In the genomic region with DNA sequence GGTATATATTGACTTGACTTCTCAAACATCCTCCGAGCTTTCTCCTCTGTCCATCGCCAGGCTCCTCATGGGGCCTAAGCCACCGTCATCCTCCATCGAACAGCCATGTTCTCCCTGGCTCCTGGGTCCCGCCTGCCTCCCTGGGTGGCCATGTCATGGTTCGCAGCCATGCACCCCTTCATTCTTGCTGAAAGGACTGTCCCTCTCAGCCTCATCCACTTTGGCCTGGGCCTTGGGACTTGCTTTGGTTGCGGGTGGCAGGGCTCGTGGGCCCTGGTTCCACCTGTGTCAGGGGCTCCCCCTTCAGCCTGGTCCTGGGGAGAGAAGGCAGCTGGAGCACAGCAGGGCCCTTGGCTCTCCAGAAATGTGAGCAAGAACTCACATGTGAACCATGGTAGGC, we compare ENCODE assay signal across 21 cellular contexts.
"Had no signal": no experiment of that assay in that cellular context is flagged by ENCODE, and none has a peak within 500 bp of the region (broad histone marks: within the 10 kb centered on the region; RNA-seq: fewer than 3 reads in every experiment).

No MANE protein-coding gene starts in this region.

- H3K27ac ChIP-seq: SK-N-MC had no signal

- DNase-seq: activated CD4-positive, alpha-beta memory T cell treated with anti-CD3 and anti-CD28 coated beads for 36 hours; activated CD4-positive, alpha-beta T cell treated with anti-CD3 and anti-CD28 coated beads, Interleukin-2, amount 10 ng/mL, durations not matched to agents 7 days and 5 days; activated CD4-positive, CD25-positive, alpha-beta regulatory T cell; activated CD8-positive, alpha-beta memory T cell treated with anti-CD3 and anti-CD28 coated beads for 24 hours; activated effector memory CD4-positive, alpha-beta T cell treated with anti-CD3 and anti-CD28 coated beads, Interleukin-2, amount 50 U/mL, for 16 hours; activated naive CD4-positive, alpha-beta T cell treated with Interleukin-2 at 50 U/mL for 16 hours; activated naive CD8-positive, alpha-beta T cell treated with anti-CD3 and anti-CD28 coated beads for 36 hours; activated T-cell treated with anti-CD3 and anti-CD28 coated beads, Interleukin-2, amount 50 U/mL, for 4 hours; Karpas-422; NCI-H1048; NCI-H1417; NCI-H1930; NCI-H2171; NCI-H2227 treated with DMSO at 0.1 percent for 48 hours; NCI-H446 treated with DMSO at 0.1 percent for 48 hours; NCI-H774; RPMI8226; T-cell had no signal

- H3K4me3 ChIP-seq: K562, SK-N-MC had no signal

- ATAC-seq: activated T-cell treated with anti-CD3 and anti-CD28 coated beads, Interleukin-2, amount 50 U/mL, for 4 hours; K562; Right ventricle myocardium inferior; T-cell had no signal

- H3K27ac Mint-ChIP-seq: activated CD4-positive, alpha-beta memory T cell treated with anti-CD3 and anti-CD28 coated beads for 36 hours; activated CD4-positive, alpha-beta T cell treated with anti-CD3 and anti-CD28 coated beads, Interleukin-2, amount 10 ng/mL, durations not matched to agents 7 days and 5 days; activated naive CD8-positive, alpha-beta T cell treated with anti-CD3 and anti-CD28 coated beads for 36 hours had no signal

- H3K9me3 Mint-ChIP-seq: activated CD4-positive, alpha-beta memory T cell treated with anti-CD3 and anti-CD28 coated beads for 36 hours; activated CD4-positive, alpha-beta T cell treated with anti-CD3 and anti-CD28 coated beads, Interleukin-2, amount 10 ng/mL, durations not matched to agents 7 days and 5 days; activated naive CD8-positive, alpha-beta T cell treated with anti-CD3 and anti-CD28 coated beads for 36 hours; activated T-cell treated with anti-CD3 and anti-CD28 coated beads, Interleukin-2, amount 50 U/mL, for 4 hours; T-cell had no signal

- H3K27me3 Mint-ChIP-seq: activated CD4-positive, alpha-beta memory T cell treated with anti-CD3 and anti-CD28 coated beads for 36 hours; activated CD4-positive, alpha-beta T cell treated with anti-CD3 and anti-CD28 coated beads, Interleukin-2, amount 10 ng/mL, durations not matched to agents 7 days and 5 days; activated naive CD8-positive, alpha-beta T cell treated with anti-CD3 and anti-CD28 coated beads for 36 hours; T-cell had no signal

- H3K36me3 Mint-ChIP-seq: activated CD4-positive, alpha-beta memory T cell treated with anti-CD3 and anti-CD28 coated beads for 36 hours; activated naive CD8-positive, alpha-beta T cell treated with anti-CD3 and anti-CD28 coated beads for 36 hours; T-cell had no signal

- H3K4me3 Mint-ChIP-seq: activated CD4-positive, alpha-beta memory T cell treated with anti-CD3 and anti-CD28 coated beads for 36 hours; activated CD4-positive, alpha-beta T cell treated with anti-CD3 and anti-CD28 coated beads, Interleukin-2, amount 10 ng/mL, durations not matched to agents 7 days and 5 days; activated naive CD8-positive, alpha-beta T cell treated with anti-CD3 and anti-CD28 coated beads for 36 hours; activated T-cell treated with anti-CD3 and anti-CD28 coated beads, Interleukin-2, amount 50 U/mL, for 4 hours; T-cell had no signal
